In the genomic region with DNA sequence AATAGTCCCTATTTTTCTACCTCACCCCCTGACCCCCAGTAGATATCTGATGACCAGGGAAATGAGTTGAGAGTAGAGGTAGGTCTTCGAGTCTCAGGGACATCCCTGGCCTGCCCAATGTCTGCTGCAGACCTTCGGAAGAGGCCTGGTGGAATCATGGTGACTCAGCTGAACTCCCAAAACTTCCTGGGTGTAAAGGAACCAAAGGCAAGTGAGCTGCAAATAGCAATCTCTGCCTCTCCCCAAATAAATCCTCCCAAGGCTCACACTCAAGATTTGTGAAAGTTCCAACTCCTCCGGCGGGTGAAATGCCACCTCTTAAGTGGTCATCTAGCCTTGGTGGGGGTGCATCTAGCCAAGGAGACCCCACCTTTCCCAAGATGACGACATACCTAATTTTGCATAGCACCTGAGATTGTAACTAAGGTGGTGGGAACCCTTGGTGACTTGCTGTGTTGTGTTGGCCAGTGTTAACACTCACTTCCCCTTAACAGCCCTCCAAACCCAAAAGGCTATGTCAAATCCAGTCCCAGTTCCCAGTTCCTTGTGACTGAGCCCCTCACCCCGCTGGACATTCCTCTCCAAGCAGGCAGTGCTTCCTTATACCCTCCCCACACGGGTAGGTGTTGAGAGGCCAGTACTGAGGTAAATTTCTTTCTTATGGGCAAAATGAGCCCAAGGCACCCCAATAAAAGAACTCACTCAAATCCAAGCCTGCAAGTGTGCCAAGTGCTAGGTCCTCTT, we compare ENCODE assay signal across 9 cellular contexts. TPM values are rescaled to one million over a fixed set of nuclear protein-coding genes. Genes with fewer than 3 reads are reported as not detected.
DNase-seq lines count a peak whose midpoint lies in the region; ATAC-seq and FAIRE-seq lines count a peak whose summit lies in the region.
"Had no signal": no experiment of that assay in that cellular context is flagged by ENCODE, and none has a peak within 500 bp of the region (broad histone marks: within the 10 kb centered on the region; RNA-seq: fewer than 3 reads in every experiment).

No MANE protein-coding gene starts in this region.

- H3K4me3 Mint-ChIP-seq in dendritic cell treated with granulocyte-macrophage colony-stimulating factor and Interleukin-4, amounts not matched to agents 40 ng/mL and 50 ng/mL, for 4 days, result peak overlapping the region; percentile 51

- H3K36me3 Mint-ChIP-seq in dendritic cell treated with granulocyte-macrophage colony-stimulating factor and Interleukin-4, amounts not matched to agents 40 ng/mL and 50 ng/mL, for 4 days (ENCODE audit: low read depth), result peaks cover 57% of the 10 kb centered on the region

- H3K9me3 ChIP-seq in aorta (ENCODE audit: control insufficient read depth, low read length), result no peaks in the 10 kb centered on the region

- H3K27ac ChIP-seq in aorta (ENCODE audit: low read depth in 1 of 2, low read length in 2 of 2), result no peak overlapping the region

- peaks cover 0 to 2% of the 10 kb centered on the region in 2 donors for H3K36me3 ChIP-seq in aorta (ENCODE audit: control insufficient read depth in 1 of 2, insufficient read depth in 2 of 2, low read length in 1 of 2)

- intact Hi-C loops in dendritic cell treated with granulocyte-macrophage colony-stimulating factor and Interleukin-4, amounts not matched to agents 40 ng/mL and 50 ng/mL, for 4 days (cut with micrococcal nuclease), result loop anchor here (5.0 to 10.0 kb wide), 5 partner anchors 44 to 312 kb away; no protein-coding TSS in a partner anchor
- intact Hi-C loops in aorta (cut with DNase I), result loop anchor here (2.0 to 10.0 kb wide), 6 partner anchors 104 to 538 kb away; no protein-coding TSS in a partner anchor

- FAIRE-seq in frontal cortex (lab: Jason Lieb, UNC), result no peak
- FAIRE-seq: colon had no signal

- no peaks in the 10 kb centered on the region for H3K27me3 ChIP-seq in aorta (ENCODE audit: control insufficient read depth in 1 of 2, insufficient read depth in 2 of 2, low read length in 1 of 2)

- H3K9me3 Mint-ChIP-seq in dendritic cell treated with granulocyte-macrophage colony-stimulating factor and Interleukin-4, amounts not matched to agents 40 ng/mL and 50 ng/mL, for 4 days, result no peaks in the 10 kb centered on the region

- H3K4me1 Mint-ChIP-seq in dendritic cell treated with granulocyte-macrophage colony-stimulating factor and Interleukin-4, amounts not matched to agents 40 ng/mL and 50 ng/mL, for 4 days (ENCODE audit: low read depth), result peaks cover 63% of the 10 kb centered on the region

- WGBS in aorta, 2 donors, result 61 to 66% methylated on average over 7 of the region's 7 CpGs

- DNase-seq in Ammon's horn (ENCODE audit: low spot score), result peak; percentile 31
- peak; percentile 87 for DNase-seq in M059J (ENCODE audit: low read depth)
- peak; percentile 44 for DNase-seq in mucosa of gallbladder (ENCODE audit: low spot score)
- no peak for DNase-seq in aorta
- no peak for DNase-seq in iPS-NIHi11 (ENCODE audit: low spot score)
- DNase-seq in frontal cortex (ENCODE audit: low spot score in 2 of 2), result no peak

- H3K4me3 ChIP-seq in aorta (ENCODE audit: low read length in 2 of 2), result no peak overlapping the region

- ATAC-seq in aorta (ENCODE audit: low FRiP score) (peak; percentile 0), GM18868 (IDR thresholded peaks at IDR 0.05; ENCODE audit: unreplicated experiment) (no peak)

- H3K4me1 ChIP-seq in aorta (ENCODE audit: control insufficient read depth in 1 of 2, insufficient read depth in 2 of 2, low read length in 2 of 2), result peaks cover 0 to 6% of the 10 kb centered on the region in 2 donors

- peaks cover 2% of the 10 kb centered on the region for H3K27me3 Mint-ChIP-seq in dendritic cell treated with granulocyte-macrophage colony-stimulating factor and Interleukin-4, amounts not matched to agents 40 ng/mL and 50 ng/mL, for 4 days

- peak overlapping the region; percentile 88 for H3K27ac Mint-ChIP-seq in dendritic cell treated with granulocyte-macrophage colony-stimulating factor and Interleukin-4, amounts not matched to agents 40 ng/mL and 50 ng/mL, for 4 days

RNA-seq across cellular contexts. Expression of a gene that starts 6.2 kb away (rescaled TPM):
- total RNA-seq in M059J (2014; rRNA removed; shearing (Covaris generic)), result 63.5 and 154 TPM in 2 replicates
- total RNA-seq in mucosa of gallbladder, result 398 TPM
- total RNA-seq in aorta, result 100 to 1,000 TPM; 302 to 388 TPM
- 10 to 100 TPM; 35.3 to 48.6 TPM for polyA plus RNA-seq in aorta
- 4.1 TPM for total RNA-seq in frontal cortex

Comparison
In these comparisons a context has a peak if more than half of its experiments do, and no peak if none do; other contexts are left out.
1. DNase-seq: peak in Ammon's horn (single experiment), M059J (single experiment) and mucosa of gallbladder (single experiment); none in aorta (0 of 2), iPS-NIHi11 (single experiment) and frontal cortex (0 of 2).
2. RNA of a gene that starts 6.2 kb away (total RNA-seq): 398 TPM in mucosa of gallbladder (single experiment), 302 to 388 TPM in aorta and 63.5 to 154 TPM in M059J; 4.1 TPM in frontal cortex (single experiment); every median in the first group is over 10 times any median in the second.